Comparison of ENCODE assay signal across 15 cellular contexts in genomic region chrX:101774340-101774739, GRCh38.
DNase-seq lines count a peak whose midpoint lies in the region; ATAC-seq and TF ChIP-seq lines count a peak whose summit lies in the region.
"Had no signal": no experiment of that assay in that cellular context is flagged by ENCODE, and none has a peak within 500 bp of the region (broad histone marks: within the 10 kb centered on the region; RNA-seq: fewer than 3 reads in every experiment).

No MANE protein-coding gene starts in this region.

- no peak overlapping the region for H3K4me3 Mint-ChIP-seq in T-cell
- no peak overlapping the region for H3K4me3 Mint-ChIP-seq in chondrocyte (ENCODE audit: unreplicated experiment)
- H3K4me3 Mint-ChIP-seq: CD8-positive, alpha-beta T cell; stimulated activated memory B cell treated with anti-CD40 and anti-IgM and Interleukin-4, amounts not matched to agents 10 μg/mL and 1 μg/mL and 100 μg/mL, for 72 hours had no signal

- no peak overlapping the region for H3K27ac Mint-ChIP-seq in T-cell
- H3K27ac Mint-ChIP-seq in chondrocyte (ENCODE audit: unreplicated experiment), result no peak overlapping the region
- H3K27ac Mint-ChIP-seq: CD8-positive, alpha-beta T cell; stimulated activated memory B cell treated with anti-CD40 and anti-IgM and Interleukin-4, amounts not matched to agents 10 μg/mL and 1 μg/mL and 100 μg/mL, for 72 hours had no signal

- TF ChIP-seq CTCF in chondrocyte (IDR thresholded peaks at IDR 0.05), result no peak

- CTCF ChIA-PET in T-cell (lab: Charles Lee), result no interaction called here

- H3K27me3 Mint-ChIP-seq in T-cell, result peaks cover 10 to 26% of the 10 kb centered on the region in 2 donors
- no peaks in the 10 kb centered on the region for H3K27me3 Mint-ChIP-seq in chondrocyte (ENCODE audit: low read depth)
- H3K27me3 Mint-ChIP-seq: stimulated activated memory B cell treated with anti-CD40 and anti-IgM and Interleukin-4, amounts not matched to agents 10 μg/mL and 1 μg/mL and 100 μg/mL, for 72 hours had no signal

- ATAC-seq in GM18870 (IDR thresholded peaks at IDR 0.05; ENCODE audit: unreplicated experiment), result peak; percentile 100
- ATAC-seq in GM21447 (IDR thresholded peaks at IDR 0.05; ENCODE audit: unreplicated experiment), result peak; percentile 100
- peak; percentile 100 for ATAC-seq in HG02981 (IDR thresholded peaks at IDR 0.05; ENCODE audit: unreplicated experiment)
- ATAC-seq in HG03571 (IDR thresholded peaks at IDR 0.05; ENCODE audit: unreplicated experiment), result peak; percentile 98
- no peak for ATAC-seq in T-cell (replicated peaks in 1 of 4)
- ATAC-seq: CD8-positive, alpha-beta T cell; heart right ventricle; lower lobe of right lung; Right ventricle myocardium inferior; stimulated activated memory B cell treated with anti-CD40 and anti-IgM and Interleukin-4, amounts not matched to agents 10 μg/mL and 1 μg/mL and 100 μg/mL, for 72 hours had no signal

- no peaks in the 10 kb centered on the region for H3K36me3 Mint-ChIP-seq in T-cell
- no peaks in the 10 kb centered on the region for H3K36me3 Mint-ChIP-seq in chondrocyte (ENCODE audit: low read depth)
- H3K36me3 Mint-ChIP-seq: CD8-positive, alpha-beta T cell; stimulated activated memory B cell treated with anti-CD40 and anti-IgM and Interleukin-4, amounts not matched to agents 10 μg/mL and 1 μg/mL and 100 μg/mL, for 72 hours had no signal

- DNase-seq in ureter (ENCODE audit: low spot score), result no peak
- DNase-seq in retina, result no peak
- DNase-seq in T-cell, result no peak
- DNase-seq in chondrocyte (ENCODE audit: low spot score), result no peak
- DNase-seq: activated T-cell treated with anti-CD3 and anti-CD28 coated beads, Interleukin-2, amount 50 U/mL, for 1 hour; anterior cingulate cortex; CD8-positive, alpha-beta T cell; heart right ventricle; lower lobe of right lung had no signal

- H3K9me3 Mint-ChIP-seq in T-cell, result no peaks in the 10 kb centered on the region
- peaks cover 15% of the 10 kb centered on the region for H3K9me3 Mint-ChIP-seq in chondrocyte (ENCODE audit: low read depth)
- H3K9me3 Mint-ChIP-seq: CD8-positive, alpha-beta T cell had no signal

- POLR2A ChIA-PET in T-cell (lab: Charles Lee), result no interaction called here

- H3K4me1 Mint-ChIP-seq in T-cell, result no peaks in the 10 kb centered on the region
- H3K4me1 Mint-ChIP-seq in chondrocyte (ENCODE audit: low read depth), result no peaks in the 10 kb centered on the region
- H3K4me1 Mint-ChIP-seq: stimulated activated memory B cell treated with anti-CD40 and anti-IgM and Interleukin-4, amounts not matched to agents 10 μg/mL and 1 μg/mL and 100 μg/mL, for 72 hours had no signal

Comparison
In these comparisons a context has a peak if more than half of its experiments do, and no peak if none do; other contexts are left out.
1. ATAC-seq: peak in GM18870 (single experiment), GM21447 (single experiment), HG02981 (single experiment) and HG03571 (single experiment); none in T-cell (0 of 4).